ENCODE assay signal across 1 cellular context in the genomic region with DNA sequence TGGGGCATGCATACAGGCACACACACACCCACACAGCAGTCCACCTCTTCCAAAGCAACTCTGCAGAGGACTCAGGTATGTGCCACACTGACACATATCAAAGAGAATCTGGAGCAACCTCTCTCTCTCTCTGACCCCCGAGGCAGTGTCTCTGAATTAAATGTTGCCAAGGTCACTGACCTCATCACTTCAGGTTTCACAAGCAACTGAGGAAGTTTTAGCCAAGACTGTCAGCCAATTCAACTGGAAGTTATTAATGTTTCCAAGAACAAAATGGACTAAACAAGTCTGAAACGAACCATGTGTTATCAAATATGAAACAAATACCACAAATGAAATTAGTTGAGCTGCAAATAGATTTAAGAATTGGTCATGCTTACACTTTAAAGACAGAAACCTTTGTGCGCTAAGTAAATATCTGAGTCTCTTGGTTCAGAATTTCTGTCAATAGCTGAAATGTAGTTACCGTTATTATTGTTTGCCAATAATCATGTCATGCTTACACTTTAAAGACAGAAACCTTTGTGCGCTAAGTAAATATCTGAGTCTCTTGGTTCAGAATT.
TF ChIP-seq lines count a peak whose summit lies in the region.

No MANE protein-coding gene starts in this region.

TF ChIP-seq in HepG2, 621 proteins besides CTCF, POLR2A, EP300 and RAD21 (continued from another document and continues in another):
- TF ChIP-seq, protein P1, sequence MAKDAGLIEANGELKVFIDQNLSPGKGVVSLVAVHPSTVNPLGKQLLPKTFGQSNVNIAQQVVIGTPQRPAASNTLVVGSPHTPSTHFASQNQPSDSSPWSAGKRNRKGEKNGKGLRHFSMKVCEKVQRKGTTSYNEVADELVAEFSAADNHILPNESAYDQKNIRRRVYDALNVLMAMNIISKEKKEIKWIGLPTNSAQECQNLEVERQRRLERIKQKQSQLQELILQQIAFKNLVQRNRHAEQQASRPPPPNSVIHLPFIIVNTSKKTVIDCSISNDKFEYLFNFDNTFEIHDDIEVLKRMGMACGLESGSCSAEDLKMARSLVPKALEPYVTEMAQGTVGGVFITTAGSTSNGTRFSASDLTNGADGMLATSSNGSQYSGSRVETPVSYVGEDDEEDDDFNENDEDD (CRISPR knock-in tag; IDR thresholded peaks at IDR 0.05; ENCODE audit: borderline replicate concordance): no peak
- TF ChIP-seq ARNT2 (CRISPR knock-in tag; IDR thresholded peaks at IDR 0.05; ENCODE audit: low read depth) (no peak), SAP130 (CRISPR knock-in tag; IDR thresholded peaks at IDR 0.05; ENCODE audit: low read depth) (peak; percentile 60), ZNF747 (CRISPR knock-in tag; IDR thresholded peaks at IDR 0.05; ENCODE audit: borderline replicate concordance) (no peak), CC2D1A (CRISPR knock-in tag; IDR thresholded peaks at IDR 0.05) (no peak), AHR (CRISPR knock-in tag; IDR thresholded peaks at IDR 0.05) (no peak), ZFP90 (CRISPR knock-in tag; IDR thresholded peaks at IDR 0.05; ENCODE audit: borderline replicate concordance) (no peak), GTF3A (CRISPR knock-in tag; conservative IDR thresholded peaks at IDR 0.05) (no peak), YEATS4 (CRISPR knock-in tag; IDR thresholded peaks at IDR 0.05; ENCODE audit: borderline replicate concordance) (no peak), SMAD9 (CRISPR knock-in tag; IDR thresholded peaks at IDR 0.05) (no peak), RARG (CRISPR knock-in tag; IDR thresholded peaks at IDR 0.05; ENCODE audit: low read depth) (no peak), ZNF678 (CRISPR knock-in tag; IDR thresholded peaks at IDR 0.05) (no peak), GABPB1 (CRISPR knock-in tag; IDR thresholded peaks at IDR 0.05) (no peak), MIXL1 (CRISPR knock-in tag; IDR thresholded peaks at IDR 0.05) (peak; percentile 53; the same call in 1 of the 2 replicates), ZBTB8A (CRISPR knock-in tag; IDR thresholded peaks at IDR 0.05; ENCODE audit: borderline replicate concordance, low read depth) (no peak), ZNF672 (CRISPR knock-in tag; IDR thresholded peaks at IDR 0.05) (no peak), KMT2A (CRISPR knock-in tag; IDR thresholded peaks at IDR 0.05) (no peak), NFATC3 (CRISPR knock-in tag; IDR thresholded peaks at IDR 0.05) (no peak), ZNF383 (CRISPR knock-in tag; IDR thresholded peaks at IDR 0.05; ENCODE audit: borderline replicate concordance) (no peak), NFE2 (CRISPR knock-in tag; IDR thresholded peaks at IDR 0.05) (no peak), ZNF773 (CRISPR knock-in tag; IDR thresholded peaks at IDR 0.05; ENCODE audit: borderline replicate concordance) (no peak), ZKSCAN8 (CRISPR knock-in tag; IDR thresholded peaks at IDR 0.05; ENCODE audit: borderline replicate concordance) (no peak), RBFOX2 (IDR thresholded peaks at IDR 0.05; ENCODE audit: low read depth, low read length) (no peak), NFKBIZ (CRISPR knock-in tag; IDR thresholded peaks at IDR 0.05) (0 out of 2 replicates have a peak, but pooled peaks have one; percentile 55), MEIS2 (CRISPR knock-in tag; IDR thresholded peaks at IDR 0.05) (no peak), HNF4G (IDR thresholded peaks at IDR 0.05; ENCODE audit: borderline replicate concordance, low read depth, low read length) (no peak), HNF4G (CRISPR knock-in tag; IDR thresholded peaks at IDR 0.05; ENCODE audit: borderline replicate concordance, low read depth) (no peak), ZNF296 (CRISPR knock-in tag; conservative IDR thresholded peaks at IDR 0.05) (no peak)
- TF ChIP-seq, protein P2, sequence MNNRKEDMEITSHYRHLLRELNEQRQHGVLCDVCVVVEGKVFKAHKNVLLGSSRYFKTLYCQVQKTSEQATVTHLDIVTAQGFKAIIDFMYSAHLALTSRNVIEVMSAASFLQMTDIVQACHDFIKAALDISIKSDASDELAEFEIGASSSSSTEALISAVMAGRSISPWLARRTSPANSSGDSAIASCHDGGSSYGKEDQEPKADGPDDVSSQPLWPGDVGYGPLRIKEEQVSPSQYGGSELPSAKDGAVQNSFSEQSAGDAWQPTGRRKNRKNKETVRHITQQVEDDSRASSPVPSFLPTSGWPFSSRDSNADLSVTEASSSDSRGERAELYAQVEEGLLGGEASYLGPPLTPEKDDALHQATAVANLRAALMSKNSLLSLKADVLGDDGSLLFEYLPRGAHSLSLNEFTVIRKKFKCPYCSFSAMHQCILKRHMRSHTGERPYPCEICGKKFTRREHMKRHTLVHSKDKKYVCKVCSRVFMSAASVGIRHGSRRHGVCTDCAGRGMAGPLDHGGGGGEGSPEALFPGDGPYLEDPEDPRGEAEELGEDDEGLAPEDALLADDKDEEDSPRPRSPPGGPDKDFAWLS (CRISPR knock-in tag; IDR thresholded peaks at IDR 0.05; ENCODE audit: borderline replicate concordance): no peak
- TF ChIP-seq, protein P3, sequence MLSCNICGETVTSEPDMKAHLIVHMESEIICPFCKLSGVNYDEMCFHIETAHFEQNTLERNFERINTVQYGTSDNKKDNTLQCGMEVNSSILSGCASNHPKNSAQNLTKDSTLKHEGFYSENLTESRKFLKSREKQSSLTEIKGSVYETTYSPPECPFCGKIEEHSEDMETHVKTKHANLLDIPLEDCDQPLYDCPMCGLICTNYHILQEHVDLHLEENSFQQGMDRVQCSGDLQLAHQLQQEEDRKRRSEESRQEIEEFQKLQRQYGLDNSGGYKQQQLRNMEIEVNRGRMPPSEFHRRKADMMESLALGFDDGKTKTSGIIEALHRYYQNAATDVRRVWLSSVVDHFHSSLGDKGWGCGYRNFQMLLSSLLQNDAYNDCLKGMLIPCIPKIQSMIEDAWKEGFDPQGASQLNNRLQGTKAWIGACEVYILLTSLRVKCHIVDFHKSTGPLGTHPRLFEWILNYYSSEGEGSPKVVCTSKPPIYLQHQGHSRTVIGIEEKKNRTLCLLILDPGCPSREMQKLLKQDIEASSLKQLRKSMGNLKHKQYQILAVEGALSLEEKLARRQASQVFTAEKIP (CRISPR knock-in tag; IDR thresholded peaks at IDR 0.05; ENCODE audit: borderline replicate concordance): no peak
- TF ChIP-seq, protein P4, sequence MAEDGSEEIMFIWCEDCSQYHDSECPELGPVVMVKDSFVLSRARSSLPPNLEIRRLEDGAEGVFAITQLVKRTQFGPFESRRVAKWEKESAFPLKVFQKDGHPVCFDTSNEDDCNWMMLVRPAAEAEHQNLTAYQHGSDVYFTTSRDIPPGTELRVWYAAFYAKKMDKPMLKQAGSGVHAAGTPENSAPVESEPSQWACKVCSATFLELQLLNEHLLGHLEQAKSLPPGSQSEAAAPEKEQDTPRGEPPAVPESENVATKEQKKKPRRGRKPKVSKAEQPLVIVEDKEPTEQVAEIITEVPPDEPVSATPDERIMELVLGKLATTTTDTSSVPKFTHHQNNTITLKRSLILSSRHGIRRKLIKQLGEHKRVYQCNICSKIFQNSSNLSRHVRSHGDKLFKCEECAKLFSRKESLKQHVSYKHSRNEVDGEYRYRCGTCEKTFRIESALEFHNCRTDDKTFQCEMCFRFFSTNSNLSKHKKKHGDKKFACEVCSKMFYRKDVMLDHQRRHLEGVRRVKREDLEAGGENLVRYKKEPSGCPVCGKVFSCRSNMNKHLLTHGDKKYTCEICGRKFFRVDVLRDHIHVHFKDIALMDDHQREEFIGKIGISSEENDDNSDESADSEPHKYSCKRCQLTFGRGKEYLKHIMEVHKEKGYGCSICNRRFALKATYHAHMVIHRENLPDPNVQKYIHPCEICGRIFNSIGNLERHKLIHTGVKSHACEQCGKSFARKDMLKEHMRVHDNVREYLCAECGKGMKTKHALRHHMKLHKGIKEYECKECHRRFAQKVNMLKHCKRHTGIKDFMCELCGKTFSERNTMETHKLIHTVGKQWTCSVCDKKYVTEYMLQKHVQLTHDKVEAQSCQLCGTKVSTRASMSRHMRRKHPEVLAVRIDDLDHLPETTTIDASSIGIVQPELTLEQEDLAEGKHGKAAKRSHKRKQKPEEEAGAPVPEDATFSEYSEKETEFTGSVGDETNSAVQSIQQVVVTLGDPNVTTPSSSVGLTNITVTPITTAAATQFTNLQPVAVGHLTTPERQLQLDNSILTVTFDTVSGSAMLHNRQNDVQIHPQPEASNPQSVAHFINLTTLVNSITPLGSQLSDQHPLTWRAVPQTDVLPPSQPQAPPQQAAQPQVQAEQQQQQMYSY (CRISPR knock-in tag; IDR thresholded peaks at IDR 0.05): no peak
- TF ChIP-seq, protein P5, sequence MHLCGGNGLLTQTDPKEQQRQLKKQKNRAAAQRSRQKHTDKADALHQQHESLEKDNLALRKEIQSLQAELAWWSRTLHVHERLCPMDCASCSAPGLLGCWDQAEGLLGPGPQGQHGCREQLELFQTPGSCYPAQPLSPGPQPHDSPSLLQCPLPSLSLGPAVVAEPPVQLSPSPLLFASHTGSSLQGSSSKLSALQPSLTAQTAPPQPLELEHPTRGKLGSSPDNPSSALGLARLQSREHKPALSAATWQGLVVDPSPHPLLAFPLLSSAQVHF (CRISPR knock-in tag; IDR thresholded peaks at IDR 0.05): no peak
- TF ChIP-seq, protein P6, sequence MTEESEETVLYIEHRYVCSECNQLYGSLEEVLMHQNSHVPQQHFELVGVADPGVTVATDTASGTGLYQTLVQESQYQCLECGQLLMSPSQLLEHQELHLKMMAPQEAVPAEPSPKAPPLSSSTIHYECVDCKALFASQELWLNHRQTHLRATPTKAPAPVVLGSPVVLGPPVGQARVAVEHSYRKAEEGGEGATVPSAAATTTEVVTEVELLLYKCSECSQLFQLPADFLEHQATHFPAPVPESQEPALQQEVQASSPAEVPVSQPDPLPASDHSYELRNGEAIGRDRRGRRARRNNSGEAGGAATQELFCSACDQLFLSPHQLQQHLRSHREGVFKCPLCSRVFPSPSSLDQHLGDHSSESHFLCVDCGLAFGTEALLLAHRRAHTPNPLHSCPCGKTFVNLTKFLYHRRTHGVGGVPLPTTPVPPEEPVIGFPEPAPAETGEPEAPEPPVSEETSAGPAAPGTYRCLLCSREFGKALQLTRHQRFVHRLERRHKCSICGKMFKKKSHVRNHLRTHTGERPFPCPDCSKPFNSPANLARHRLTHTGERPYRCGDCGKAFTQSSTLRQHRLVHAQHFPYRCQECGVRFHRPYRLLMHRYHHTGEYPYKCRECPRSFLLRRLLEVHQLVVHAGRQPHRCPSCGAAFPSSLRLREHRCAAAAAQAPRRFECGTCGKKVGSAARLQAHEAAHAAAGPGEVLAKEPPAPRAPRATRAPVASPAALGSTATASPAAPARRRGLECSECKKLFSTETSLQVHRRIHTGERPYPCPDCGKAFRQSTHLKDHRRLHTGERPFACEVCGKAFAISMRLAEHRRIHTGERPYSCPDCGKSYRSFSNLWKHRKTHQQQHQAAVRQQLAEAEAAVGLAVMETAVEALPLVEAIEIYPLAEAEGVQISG (CRISPR knock-in tag; IDR thresholded peaks at IDR 0.05): no peak
- TF ChIP-seq, protein P7, sequence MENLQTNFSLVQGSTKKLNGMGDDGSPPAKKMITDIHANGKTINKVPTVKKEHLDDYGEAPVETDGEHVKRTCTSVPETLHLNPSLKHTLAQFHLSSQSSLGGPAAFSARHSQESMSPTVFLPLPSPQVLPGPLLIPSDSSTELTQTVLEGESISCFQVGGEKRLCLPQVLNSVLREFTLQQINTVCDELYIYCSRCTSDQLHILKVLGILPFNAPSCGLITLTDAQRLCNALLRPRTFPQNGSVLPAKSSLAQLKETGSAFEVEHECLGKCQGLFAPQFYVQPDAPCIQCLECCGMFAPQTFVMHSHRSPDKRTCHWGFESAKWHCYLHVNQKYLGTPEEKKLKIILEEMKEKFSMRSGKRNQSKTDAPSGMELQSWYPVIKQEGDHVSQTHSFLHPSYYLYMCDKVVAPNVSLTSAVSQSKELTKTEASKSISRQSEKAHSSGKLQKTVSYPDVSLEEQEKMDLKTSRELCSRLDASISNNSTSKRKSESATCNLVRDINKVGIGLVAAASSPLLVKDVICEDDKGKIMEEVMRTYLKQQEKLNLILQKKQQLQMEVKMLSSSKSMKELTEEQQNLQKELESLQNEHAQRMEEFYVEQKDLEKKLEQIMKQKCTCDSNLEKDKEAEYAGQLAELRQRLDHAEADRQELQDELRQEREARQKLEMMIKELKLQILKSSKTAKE (CRISPR knock-in tag; IDR thresholded peaks at IDR 0.05; ENCODE audit: borderline replicate concordance): no peak
- TF ChIP-seq, protein P8, sequence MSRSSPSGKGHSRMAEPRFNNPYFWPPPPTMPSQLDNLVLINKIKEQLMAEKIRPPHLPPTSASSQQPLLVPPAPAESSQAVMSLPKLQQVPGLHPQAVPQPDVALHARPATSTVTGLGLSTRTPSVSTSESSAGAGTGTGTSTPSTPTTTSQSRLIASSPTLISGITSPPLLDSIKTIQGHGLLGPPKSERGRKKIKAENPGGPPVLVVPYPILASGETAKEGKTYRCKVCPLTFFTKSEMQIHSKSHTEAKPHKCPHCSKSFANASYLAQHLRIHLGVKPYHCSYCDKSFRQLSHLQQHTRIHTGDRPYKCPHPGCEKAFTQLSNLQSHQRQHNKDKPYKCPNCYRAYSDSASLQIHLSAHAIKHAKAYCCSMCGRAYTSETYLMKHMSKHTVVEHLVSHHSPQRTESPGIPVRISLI (CRISPR knock-in tag; IDR thresholded peaks at IDR 0.05; ENCODE audit: borderline replicate concordance): no peak
- TF ChIP-seq, protein P9, sequence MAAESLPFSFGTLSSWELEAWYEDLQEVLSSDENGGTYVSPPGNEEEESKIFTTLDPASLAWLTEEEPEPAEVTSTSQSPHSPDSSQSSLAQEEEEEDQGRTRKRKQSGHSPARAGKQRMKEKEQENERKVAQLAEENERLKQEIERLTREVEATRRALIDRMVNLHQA (CRISPR knock-in tag; IDR thresholded peaks at IDR 0.05): no peak
- TF ChIP-seq, protein P10, sequence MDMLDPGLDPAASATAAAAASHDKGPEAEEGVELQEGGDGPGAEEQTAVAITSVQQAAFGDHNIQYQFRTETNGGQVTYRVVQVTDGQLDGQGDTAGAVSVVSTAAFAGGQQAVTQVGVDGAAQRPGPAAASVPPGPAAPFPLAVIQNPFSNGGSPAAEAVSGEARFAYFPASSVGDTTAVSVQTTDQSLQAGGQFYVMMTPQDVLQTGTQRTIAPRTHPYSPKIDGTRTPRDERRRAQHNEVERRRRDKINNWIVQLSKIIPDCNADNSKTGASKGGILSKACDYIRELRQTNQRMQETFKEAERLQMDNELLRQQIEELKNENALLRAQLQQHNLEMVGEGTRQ (IDR thresholded peaks at IDR 0.05; ENCODE audit: low read depth, low read length): no peak
- TF ChIP-seq, protein P10 (CRISPR knock-in tag; IDR thresholded peaks at IDR 0.05; ENCODE audit: borderline replicate concordance): no peak
- TF ChIP-seq, protein P11, sequence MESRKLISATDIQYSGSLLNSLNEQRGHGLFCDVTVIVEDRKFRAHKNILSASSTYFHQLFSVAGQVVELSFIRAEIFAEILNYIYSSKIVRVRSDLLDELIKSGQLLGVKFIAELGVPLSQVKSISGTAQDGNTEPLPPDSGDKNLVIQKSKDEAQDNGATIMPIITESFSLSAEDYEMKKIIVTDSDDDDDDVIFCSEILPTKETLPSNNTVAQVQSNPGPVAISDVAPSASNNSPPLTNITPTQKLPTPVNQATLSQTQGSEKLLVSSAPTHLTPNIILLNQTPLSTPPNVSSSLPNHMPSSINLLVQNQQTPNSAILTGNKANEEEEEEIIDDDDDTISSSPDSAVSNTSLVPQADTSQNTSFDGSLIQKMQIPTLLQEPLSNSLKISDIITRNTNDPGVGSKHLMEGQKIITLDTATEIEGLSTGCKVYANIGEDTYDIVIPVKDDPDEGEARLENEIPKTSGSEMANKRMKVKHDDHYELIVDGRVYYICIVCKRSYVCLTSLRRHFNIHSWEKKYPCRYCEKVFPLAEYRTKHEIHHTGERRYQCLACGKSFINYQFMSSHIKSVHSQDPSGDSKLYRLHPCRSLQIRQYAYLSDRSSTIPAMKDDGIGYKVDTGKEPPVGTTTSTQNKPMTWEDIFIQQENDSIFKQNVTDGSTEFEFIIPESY (CRISPR knock-in tag; IDR thresholded peaks at IDR 0.05): no peak
